ENCODE assay signal across 8 cellular contexts in the genomic region with DNA sequence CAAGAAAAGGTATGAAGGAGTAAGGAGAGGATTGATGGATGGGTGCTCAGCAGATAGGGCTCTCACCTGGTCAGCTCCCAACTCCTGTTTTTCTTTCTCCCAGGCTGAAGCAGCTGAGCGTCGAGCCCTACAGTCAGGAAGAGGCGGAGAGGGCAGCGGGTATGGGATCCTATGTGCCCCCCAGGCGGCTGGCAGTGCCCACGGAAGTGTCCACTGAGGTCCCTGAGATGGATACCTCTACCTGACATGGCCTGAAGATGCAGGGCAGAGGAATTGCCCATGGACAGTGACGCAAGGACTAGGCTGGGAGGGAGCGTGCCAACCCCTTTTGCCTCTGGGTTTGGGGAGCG. TPM values are rescaled to one million over a fixed set of nuclear protein-coding genes. Genes with fewer than 3 reads are reported as not detected.
DNase-seq lines count a peak whose midpoint lies in the region; ATAC-seq and TF ChIP-seq lines count a peak whose summit lies in the region.

No MANE protein-coding gene starts in this region.

- H3K27ac ChIP-seq in heart right ventricle, result peak overlapping the region in 8 of 10 donors; percentile 79 to 89 (median 84)
- peak overlapping the region; percentile 60 for H3K27ac ChIP-seq in vagina

- no peak for TF ChIP-seq CTCF in heart right ventricle (IDR thresholded peaks at IDR 0.05)
- TF ChIP-seq CTCF in cardiac fibroblast (IDR thresholded peaks at IDR 0.05; ENCODE audit: low read depth, low read length), result no peak
- TF ChIP-seq CTCF in mesothelial cell of epicardium (IDR thresholded peaks at IDR 0.05; ENCODE audit: unreplicated experiment), result no peak
- TF ChIP-seq CTCF in vagina (IDR thresholded peaks at IDR 0.05), result no peak

- H3K4me3 Mint-ChIP-seq in mesothelial cell of epicardium, result peak overlapping the region; percentile 87

- ATAC-seq in heart right ventricle, result no peak
- no peak for ATAC-seq in HG03039 (IDR thresholded peaks at IDR 0.05; ENCODE audit: unreplicated experiment)
- no peak for ATAC-seq in HG03280 (IDR thresholded peaks at IDR 0.05; ENCODE audit: unreplicated experiment)

- TF ChIP-seq POLR2A in vagina (IDR thresholded peaks at IDR 0.05), result no peak

- DNase-seq in heart right ventricle (no peak), cardiac septum (ENCODE audit: low spot score) (no peak), cardiac fibroblast (ENCODE audit: low read depth in 2 of 2) (no peak), mesothelial cell of epicardium (ENCODE audit: low spot score in 2 of 2, unreplicated experiment in 2 of 2) (no peak), vagina (ENCODE audit: extremely low spot score in 2 of 2) (no peak)
- DNase-seq in activated CD8-positive, alpha-beta memory T cell treated with anti-CD3 and anti-CD28 coated beads, Interleukin-2, amount 50 U/mL, for 4 hours, result no peak

- H3K27me3 ChIP-seq in heart right ventricle, result no peaks in the 10 kb centered on the region
- H3K27me3 ChIP-seq in vagina, result no peaks in the 10 kb centered on the region

- H3K9me3 ChIP-seq in heart right ventricle (no peaks in the 10 kb centered on the region), vagina (no peaks in the 10 kb centered on the region)

- H3K36me3 Mint-ChIP-seq in mesothelial cell of epicardium, result no peaks in the 10 kb centered on the region

- H3K4me1 ChIP-seq in heart right ventricle, result peaks cover 5 to 30% (median 16%) of the 10 kb centered on the region in 9 donors
- peaks cover 17% of the 10 kb centered on the region for H3K4me1 ChIP-seq in vagina

- H3K4me3 ChIP-seq in heart right ventricle (peak overlapping the region; percentile 63 to 100 (median 88)), cardiac fibroblast (replicated peaks in 1 of 2; ENCODE audit: low read depth in 2 of 2, low read length in 2 of 2) (peak overlapping the region; percentile 78 to 93), vagina (peak overlapping the region; percentile 70 to 96)

- intact Hi-C loops in heart right ventricle (cut with DNase I) (loop anchor here in 4 of 10 donors (5.0 to 10.0 kb wide), 5 partner anchors 54 to 154 kb away; a partner anchor contains a TSS), cardiac septum (cut with DNase I) (no loop called here), vagina (cut with DNase I) (no loop called here)

- H3K27ac Mint-ChIP-seq in mesothelial cell of epicardium, result peak overlapping the region; percentile 61

- H3K9me3 Mint-ChIP-seq in mesothelial cell of epicardium, result no peaks in the 10 kb centered on the region

- peaks cover 25% of the 10 kb centered on the region for H3K4me1 Mint-ChIP-seq in mesothelial cell of epicardium

- H3K27me3 Mint-ChIP-seq in mesothelial cell of epicardium (ENCODE audit: low read depth), result no peaks in the 10 kb centered on the region

- H3K36me3 ChIP-seq in heart right ventricle (peaks cover 0 to 8% (median 0%) of the 10 kb centered on the region in 9 donors), vagina (no peaks in the 10 kb centered on the region)

- 79 to 80% methylated on average over 9 of the region's 9 CpGs for WGBS in heart right ventricle, 2 donors

RNA-seq across cellular contexts. Expression of a gene that starts 0.7 kb away (rescaled TPM):
- 10 to 100 TPM; 10.7 to 26.0 (median 18.3) TPM for total RNA-seq in heart right ventricle
- 100 to 1,000 TPM in 1 of 2 donors, 10 to 100 TPM in 1; 45.6 to 159 TPM for polyA plus RNA-seq in heart right ventricle
- 23.2 TPM for total RNA-seq in cardiac septum
- total RNA-seq in mesothelial cell of epicardium, result 27.1 to 28.7 TPM (median 28.6 TPM) in 3 replicates
- 18.7 TPM for total RNA-seq in vagina

RNA-seq across cellular contexts. Expression of a gene that starts 1.2 kb away (rescaled TPM):
- total RNA-seq in heart right ventricle (not detected), cardiac septum (not detected), mesothelial cell of epicardium (not detected in 3 replicates), vagina (not detected)
- polyA plus RNA-seq in heart right ventricle, result under 1 TPM in 1 of 2 donors, not detected in 1; 0.46 TPM

RNA-seq across cellular contexts. Expression of a gene that starts 1.7 kb away (rescaled TPM):
- total RNA-seq in heart right ventricle (not detected), cardiac septum (not detected), mesothelial cell of epicardium (not detected in 3 replicates), vagina (not detected)
- polyA plus RNA-seq in heart right ventricle, result not detected

RNA-seq across cellular contexts. Expression of a gene that starts 6.8 kb away (rescaled TPM):
- total RNA-seq in heart right ventricle (1 to 10 TPM in 9 of 10 donors, under 1 TPM in 1; 0.93 to 6.3 (median 2.1) TPM), cardiac septum (2.9 TPM), mesothelial cell of epicardium (50.2 to 53.9 TPM (median 52.2 TPM) in 3 replicates), vagina (21.9 TPM)
- polyA plus RNA-seq in heart right ventricle, result 1 to 10 TPM in 1 of 2 donors, under 1 TPM in 1; 0.84 to 5.7 TPM

RNA-seq across cellular contexts. Expression of a gene that starts 11.6 kb away (rescaled TPM):
- total RNA-seq in heart right ventricle, result 1 to 10 TPM; 2.1 to 4.7 (median 3.1) TPM
- polyA plus RNA-seq in heart right ventricle, result 1 to 10 TPM; 3.8 to 6.1 TPM
- total RNA-seq in cardiac septum, result 3.8 TPM
- 0.58 to 0.84 TPM (median 0.69 TPM) in 3 replicates for total RNA-seq in mesothelial cell of epicardium
- 4.2 TPM for total RNA-seq in vagina
